17 cellular contexts compared by ENCODE assay signal in genomic region chr21:15408089-15408488, GRCh38.
DNase-seq lines count a peak whose midpoint lies in the region; ATAC-seq and TF ChIP-seq lines count a peak whose summit lies in the region.
"Had no signal": no experiment of that assay in that cellular context is flagged by ENCODE, and none has a peak within 500 bp of the region (broad histone marks: within the 10 kb centered on the region; RNA-seq: fewer than 3 reads in every experiment).

No MANE protein-coding gene starts in this region.

- no peak for DNase-seq in stimulated activated effector memory CD8-positive, alpha-beta T cell treated with anti-CD3 and anti-CD28 coated beads, Interleukin-12 subunit alpha, Interleukin-12 subunit beta, amount 100 ng/mL, for 72 hours (ENCODE audit: low spot score in 2 of 2)
- DNase-seq in NCI-H2081 treated with DMSO at 0.1 percent for 48 hours (lab: John Stamatoyannopoulos, UW) (no peak), SKM-1 treated with dmso at 0.1 percent for 144 hours (lab: John Stamatoyannopoulos, UW; ENCODE audit: unreplicated experiment) (no peak), gastrocnemius medialis (no peak)
- DNase-seq: activated T-cell treated with anti-CD3 and anti-CD28 coated beads, Interleukin-2, amount 50 U/mL, for 24 hours; anterior cingulate cortex; CD4-positive, CD25-positive, alpha-beta regulatory T cell; esophagus squamous epithelium had no signal

- in situ Hi-C loops in gastrocnemius medialis (cut with MboI; ENCODE audit: low sequenced_read_pairs in 4 of 4) = loop anchor here in 1 of 4 donors (10.0 kb wide), 1 partner anchor 63 kb away; no protein-coding TSS in a partner anchor

- no peaks in the 10 kb centered on the region for H3K27me3 ChIP-seq in gastrocnemius medialis
- H3K27me3 ChIP-seq: esophagus squamous epithelium had no signal

- no peaks in the 10 kb centered on the region for H3K4me1 Mint-ChIP-seq in stimulated activated effector memory CD8-positive, alpha-beta T cell treated with anti-CD3 and anti-CD28 coated beads, Interleukin-12 subunit alpha, Interleukin-12 subunit beta, amount 100 ng/mL, for 72 hours
- H3K4me1 Mint-ChIP-seq: CD4-positive, CD25-positive, alpha-beta regulatory T cell; memory B cell had no signal

- H3K27ac Mint-ChIP-seq in stimulated activated effector memory CD8-positive, alpha-beta T cell treated with anti-CD3 and anti-CD28 coated beads, Interleukin-12 subunit alpha, Interleukin-12 subunit beta, amount 100 ng/mL, for 72 hours = no peak overlapping the region
- H3K27ac Mint-ChIP-seq: activated T-cell treated with anti-CD3 and anti-CD28 coated beads, Interleukin-2, amount 50 U/mL, for 24 hours; CD4-positive, CD25-positive, alpha-beta regulatory T cell; memory B cell had no signal

- H3K4me1 ChIP-seq in gastrocnemius medialis = peaks cover 0 to 7% of the 10 kb centered on the region in 2 donors
- H3K4me1 ChIP-seq: esophagus squamous epithelium had no signal

- H3K36me3 Mint-ChIP-seq in stimulated activated effector memory CD8-positive, alpha-beta T cell treated with anti-CD3 and anti-CD28 coated beads, Interleukin-12 subunit alpha, Interleukin-12 subunit beta, amount 100 ng/mL, for 72 hours = no peaks in the 10 kb centered on the region
- H3K36me3 Mint-ChIP-seq: CD4-positive, CD25-positive, alpha-beta regulatory T cell had no signal

- no peak overlapping the region for H3K4me3 ChIP-seq in gastrocnemius medialis
- H3K4me3 ChIP-seq: coronary artery, esophagus squamous epithelium, skin epidermis, thoracic aorta had no signal

- ATAC-seq in GM18870 (IDR thresholded peaks at IDR 0.05; ENCODE audit: unreplicated experiment) (peak; percentile 96), GM21528 (IDR thresholded peaks at IDR 0.05; ENCODE audit: low FRiP score, unreplicated experiment) (peak; percentile 83), HG03135 (IDR thresholded peaks at IDR 0.05; ENCODE audit: unreplicated experiment) (peak; percentile 82), gastrocnemius medialis (no peak), GM18861 (IDR thresholded peaks at IDR 0.05; ENCODE audit: unreplicated experiment) (no peak)
- peak; percentile 58 for ATAC-seq in stimulated activated effector memory CD8-positive, alpha-beta T cell treated with anti-CD3 and anti-CD28 coated beads, Interleukin-12 subunit alpha, Interleukin-12 subunit beta, amount 100 ng/mL, for 72 hours

- no peaks in the 10 kb centered on the region for H3K9me3 ChIP-seq in gastrocnemius medialis
- H3K9me3 ChIP-seq: esophagus squamous epithelium, thoracic aorta had no signal

- no peak for TF ChIP-seq CTCF in gastrocnemius medialis (IDR thresholded peaks at IDR 0.05 in 4 of 5, conservative IDR thresholded peaks at IDR 0.05 in 1 of 5)

- no peak overlapping the region for H3K27ac ChIP-seq in gastrocnemius medialis
- H3K27ac ChIP-seq: coronary artery, esophagus squamous epithelium, HL-60, skin epidermis, thoracic aorta had no signal

- H3K36me3 ChIP-seq in gastrocnemius medialis = no peaks in the 10 kb centered on the region
- H3K36me3 ChIP-seq: esophagus squamous epithelium, thoracic aorta had no signal

- TF ChIP-seq POLR2A in gastrocnemius medialis (IDR thresholded peaks at IDR 0.05) = no peak

- peaks cover 6% of the 10 kb centered on the region for H3K9me3 Mint-ChIP-seq in stimulated activated effector memory CD8-positive, alpha-beta T cell treated with anti-CD3 and anti-CD28 coated beads, Interleukin-12 subunit alpha, Interleukin-12 subunit beta, amount 100 ng/mL, for 72 hours

- no peak overlapping the region for H3K4me3 Mint-ChIP-seq in stimulated activated effector memory CD8-positive, alpha-beta T cell treated with anti-CD3 and anti-CD28 coated beads, Interleukin-12 subunit alpha, Interleukin-12 subunit beta, amount 100 ng/mL, for 72 hours
- H3K4me3 Mint-ChIP-seq: activated T-cell treated with anti-CD3 and anti-CD28 coated beads, Interleukin-2, amount 50 U/mL, for 24 hours; CD4-positive, CD25-positive, alpha-beta regulatory T cell; memory B cell had no signal

- intact Hi-C loops in gastrocnemius medialis (cut with DNase I; ENCODE audit: low total_unique reads) = no loop called here

Comparison
In these comparisons a context has a peak if more than half of its experiments do, and no peak if none do; other contexts are left out.
1. ATAC-seq: peak in GM18870 (single experiment), GM21528 (single experiment), HG03135 (single experiment) and stimulated activated effector memory CD8-positive, alpha-beta T cell treated with anti-CD3 and anti-CD28 coated beads, Interleukin-12 subunit alpha, Interleukin-12 subunit beta, amount 100 ng/mL, for 72 hours (single experiment); none in gastrocnemius medialis (0 of 2) and GM18861 (single experiment).